In the genomic region with DNA sequence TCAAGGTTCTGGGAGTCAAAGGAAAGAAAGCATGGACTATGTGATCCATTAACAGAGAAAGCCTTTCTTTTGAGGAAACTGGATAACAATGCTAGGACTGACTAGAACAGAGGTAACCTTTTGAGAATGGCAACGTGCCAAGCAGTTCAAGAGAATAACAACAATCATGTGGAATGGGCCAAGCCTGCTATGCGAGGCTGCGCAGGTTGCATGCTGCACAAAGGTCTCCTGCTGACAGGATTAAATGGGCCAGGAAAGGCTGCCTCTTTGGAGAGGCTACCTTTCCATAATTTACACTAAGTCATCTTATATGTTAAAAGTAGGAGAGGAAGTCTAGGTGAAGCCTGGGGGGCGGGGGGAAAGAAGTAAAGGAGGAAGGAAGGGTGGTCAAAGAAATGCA, we compare ENCODE assay signal across 16 cellular contexts. TPM values are rescaled to one million over a fixed set of nuclear protein-coding genes. Genes with fewer than 3 reads are reported as not detected.
A peak's percentile ranks its signal among the peaks of the same experiment; 100 is the strongest.
DNase-seq lines count a peak whose midpoint lies in the region; TF ChIP-seq lines count a peak whose summit lies in the region.
"Had no signal": no experiment of that assay in that cellular context is flagged by ENCODE, and none has a peak within 500 bp of the region (broad histone marks: within the 10 kb centered on the region; RNA-seq: fewer than 3 reads in every experiment).

No MANE protein-coding gene starts in this region.

- DNase-seq in G401 (ENCODE audit: low spot score) (peak; percentile 53), NCI-H2029 (lab: John Stamatoyannopoulos, UW) (peak; percentile 46), NCI-H774 (lab: John Stamatoyannopoulos, UW) (peak; percentile 55), smooth muscle cell (lab: John Stamatoyannopoulos, UW; ENCODE audit: unreplicated experiment) (no peak), T-helper 9 cell (no peak), NCI-H2171 (lab: John Stamatoyannopoulos, UW) (no peak), cardiac septum (ENCODE audit: low spot score) (no peak)
- DNase-seq: activated effector memory CD4-positive, alpha-beta T cell treated with anti-CD3 and anti-CD28 coated beads, Interleukin-2, amount 50 U/mL, for 16 hours; CD4-positive, alpha-beta memory T cell; immature natural killer cell; lower lobe of right lung; NCI-H2171 treated with DMSO at 0.1 percent for 48 hours; pancreas; stimulated activated CD4-positive, alpha-beta T cell treated with anti-CD3 and anti-CD28 coated beads, Interleukin-2, amount 100 ng/mL, for 48 hours had no signal

- H3K27me3 ChIP-seq in iPS-18a (ENCODE audit: control insufficient read depth, insufficient read depth, low read length): no peaks in the 10 kb centered on the region
- no peaks in the 10 kb centered on the region for H3K27me3 ChIP-seq in smooth muscle cell (ENCODE audit: low read depth)
- H3K27me3 ChIP-seq: pancreas, SJSA1 had no signal

- peaks cover 5% of the 10 kb centered on the region for H4K20me1 ChIP-seq in smooth muscle cell (ENCODE audit: low read depth)

- no peaks in the 10 kb centered on the region for H3K9me3 ChIP-seq in iPS-18a (ENCODE audit: control insufficient read depth, low read depth, low read length)
- no peaks in the 10 kb centered on the region for H3K9me3 ChIP-seq in smooth muscle cell (replicated peaks; ENCODE audit: low read depth)
- H3K9me3 ChIP-seq: lower lobe of right lung, pancreas, SJSA1 had no signal

- peaks cover 24% of the 10 kb centered on the region for H3K79me2 ChIP-seq in smooth muscle cell (ENCODE audit: low read depth)

- no peak overlapping the region for H3K4me2 ChIP-seq in smooth muscle cell

- H3K4me3 ChIP-seq in iPS-18a (ENCODE audit: low read length) (peak overlapping the region; percentile 13), smooth muscle cell (no peak overlapping the region)
- H3K4me3 ChIP-seq: lower lobe of right lung, pancreas, SJSA1 had no signal

- H3K27ac ChIP-seq in iPS-18a (ENCODE audit: low read length) (peak overlapping the region; percentile 85), smooth muscle cell (ENCODE audit: low read depth) (no peak overlapping the region)
- H3K27ac ChIP-seq: lower lobe of right lung, pancreas, SJSA1 had no signal

- no peak overlapping the region for H2AFZ ChIP-seq in smooth muscle cell (ENCODE audit: low read depth)

- no peak for TF ChIP-seq CTCF in smooth muscle cell (IDR thresholded peaks at IDR 0.05; ENCODE audit: borderline replicate concordance, insufficient read depth, poor library complexity, severe bottlenecking)

- H3K36me3 ChIP-seq in iPS-18a (ENCODE audit: control insufficient read depth, low read depth, low read length) (peaks cover 2% of the 10 kb centered on the region), smooth muscle cell (ENCODE audit: low read depth) (no peaks in the 10 kb centered on the region)
- H3K36me3 ChIP-seq: lower lobe of right lung, pancreas had no signal

- intact Hi-C loops in cardiac septum (cut with DNase I): no loop called here

- H3K9ac ChIP-seq in iPS-18a (ENCODE audit: low read length): no peak overlapping the region
- H3K9ac ChIP-seq in smooth muscle cell (ENCODE audit: low read depth): no peak overlapping the region

- H3F3A ChIP-seq in smooth muscle cell (ENCODE audit: low read depth): peaks cover 6% of the 10 kb centered on the region

- in situ Hi-C loops in G401 (cut with HindIII; ENCODE audit: low sequenced_read_pairs): no loop called here

- WGBS in smooth muscle cell (ENCODE audit: low lambda C conversion rate): 72% methylated on average over 4 of the region's 4 CpGs

- H3K4me1 ChIP-seq in iPS-18a (ENCODE audit: control insufficient read depth, low read depth, low read length): peaks cover 42% of the 10 kb centered on the region
- H3K4me1 ChIP-seq in smooth muscle cell (ENCODE audit: low read depth): peaks cover 3% of the 10 kb centered on the region
- H3K4me1 ChIP-seq: pancreas had no signal

RNA-seq across cellular contexts. Expression of gene PCNX2, which starts 5.8 kb away (rescaled TPM):
- total RNA-seq in G401 (2014; rRNA removed; shearing (Covaris generic)): 0.07 and 0.74 TPM in 2 replicates
- total RNA-seq in smooth muscle cell (12.5 and 18.2 TPM in 2 replicates), cardiac septum (4.2 TPM)
- polyA plus RNA-seq in smooth muscle cell: 4.7 and 8.1 TPM in 2 replicates

RNA-seq across cellular contexts. Expression of gene MAP3K21, which starts 37.8 kb away (rescaled TPM):
- not detected in 2 replicates for total RNA-seq in G401 (2014; rRNA removed; shearing (Covaris generic))
- total RNA-seq in smooth muscle cell: 2.2 and 2.4 TPM in 2 replicates
- polyA plus RNA-seq in smooth muscle cell: 0.40 and 2.0 TPM in 2 replicates
- total RNA-seq in cardiac septum: 0.27 TPM

Comparison
In these comparisons a context has a peak if more than half of its experiments do, and no peak if none do; other contexts are left out.
1. DNase-seq: peak in G401 (single experiment), NCI-H2029 (single experiment) and NCI-H774 (single experiment); none in smooth muscle cell (single experiment), T-helper 9 cell (single experiment), NCI-H2171 (single experiment) and cardiac septum (single experiment).